Comparison of ENCODE assay signal across 1 cellular context in genomic region chr14:69657961-69658360, GRCh38.
TF ChIP-seq lines count a peak whose summit lies in the region.

No MANE protein-coding gene starts in this region.

TF ChIP-seq in GM23338, 12 proteins besides CTCF, POLR2A, EP300 and RAD21 (continued from another document):
- no peak for TF ChIP-seq ZNF462 (CRISPR knock-in tag; IDR thresholded peaks at IDR 0.05)
